ENCODE assay signal across 8 cellular contexts in the genomic region with DNA sequence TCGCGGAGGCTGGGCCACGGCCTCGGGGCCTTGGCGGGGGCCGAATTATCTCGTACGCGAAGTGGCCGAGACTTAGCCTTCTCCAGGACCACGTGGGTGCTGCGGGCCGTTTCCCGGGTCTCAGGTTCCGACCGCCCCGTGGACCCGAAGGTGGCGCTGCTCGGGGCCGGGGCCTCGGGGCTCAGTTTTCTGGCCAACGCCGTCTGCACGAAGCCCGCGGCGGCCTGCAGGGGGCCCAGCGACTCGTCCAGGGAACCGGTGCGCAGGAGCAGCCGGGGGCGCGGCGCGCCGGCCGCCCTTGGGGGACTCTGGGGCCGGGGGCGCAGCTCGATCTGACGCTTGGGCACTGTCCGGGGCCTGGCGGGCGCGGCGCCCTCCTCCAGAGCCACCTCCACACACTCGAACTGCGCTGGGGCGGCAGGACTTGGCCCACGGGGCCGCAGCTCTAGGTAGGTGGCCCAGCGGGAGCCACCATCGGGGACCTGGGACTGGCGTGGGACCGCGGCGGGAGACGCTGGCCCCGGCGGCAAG.
DNase-seq lines count a peak whose midpoint lies in the region; ATAC-seq lines count a peak whose summit lies in the region.

No MANE protein-coding gene starts in this region.

- H3K4me3 Mint-ChIP-seq in T-helper 2 cell treated with Interferon-gamma antibody and Interleukin-4, amounts not matched to agents 5 μg/mL and 100 μg/mL, for 36 hours, result peak overlapping the region; percentile 94
- peak overlapping the region; percentile 92 to 93 for H3K4me3 Mint-ChIP-seq in effector memory CD8-positive, alpha-beta T cell

- H3K27ac Mint-ChIP-seq in T-helper 2 cell treated with Interferon-gamma antibody and Interleukin-4, amounts not matched to agents 5 μg/mL and 100 μg/mL, for 36 hours, result peak overlapping the region; percentile 93
- H3K27ac Mint-ChIP-seq in effector memory CD8-positive, alpha-beta T cell, result no peak overlapping the region

- ATAC-seq in effector memory CD8-positive, alpha-beta T cell (replicated peaks), result no peak
- no peak for ATAC-seq in HG03135 (IDR thresholded peaks at IDR 0.05; ENCODE audit: unreplicated experiment)
- no peak for ATAC-seq in HG02763 (IDR thresholded peaks at IDR 0.05; ENCODE audit: unreplicated experiment)

- peak; percentile 20 for DNase-seq in SKM-1 treated with dmso at 0.1 percent for 144 hours (lab: John Stamatoyannopoulos, UW; ENCODE audit: unreplicated experiment)
- DNase-seq in SKM-1 (lab: John Stamatoyannopoulos, UW; ENCODE audit: unreplicated experiment), result no peak
- peak; percentile 54 for DNase-seq in T-helper 2 cell treated with Interferon-gamma antibody and Interleukin-4, amounts not matched to agents 5 μg/mL and 100 μg/mL, for 36 hours (ENCODE audit: low spot score)
- peak; percentile 33 to 42 (median 37) for DNase-seq in effector memory CD8-positive, alpha-beta T cell
- DNase-seq in DMS79 treated with DMSO at 0.1 percent for 48 hours (lab: John Stamatoyannopoulos, UW), result no peak

- H3K4me3 ChIP-seq in muscle layer of duodenum (ENCODE audit: low read depth in 1 of 2, low read length in 2 of 2), result peak overlapping the region; percentile 55 to 68

- no peaks in the 10 kb centered on the region for H3K9me3 Mint-ChIP-seq in T-helper 2 cell treated with Interferon-gamma antibody and Interleukin-4, amounts not matched to agents 5 μg/mL and 100 μg/mL, for 36 hours
- H3K9me3 Mint-ChIP-seq in effector memory CD8-positive, alpha-beta T cell, result no peaks in the 10 kb centered on the region

- no peaks in the 10 kb centered on the region for H3K9me3 ChIP-seq in muscle layer of duodenum (ENCODE audit: control insufficient read depth in 1 of 2, low read length in 2 of 2)

- peaks cover 0 to 32% of the 10 kb centered on the region in 2 donors for H3K4me1 ChIP-seq in muscle layer of duodenum (ENCODE audit: control insufficient read depth in 1 of 2, insufficient read depth in 2 of 2, low read length in 2 of 2)

- no peak overlapping the region for H3K27ac ChIP-seq in muscle layer of duodenum (ENCODE audit: low read length)

- no peaks in the 10 kb centered on the region for H3K27me3 Mint-ChIP-seq in T-helper 2 cell treated with Interferon-gamma antibody and Interleukin-4, amounts not matched to agents 5 μg/mL and 100 μg/mL, for 36 hours (ENCODE audit: low read depth)
- H3K27me3 Mint-ChIP-seq in effector memory CD8-positive, alpha-beta T cell, result no peaks in the 10 kb centered on the region

- peaks cover 11% of the 10 kb centered on the region for H3K27me3 ChIP-seq in muscle layer of duodenum (ENCODE audit: low read depth, low read length)

- no peaks in the 10 kb centered on the region for H3K36me3 ChIP-seq in muscle layer of duodenum (ENCODE audit: control insufficient read depth in 1 of 2, insufficient read depth in 2 of 2, low read length in 2 of 2)

- peaks cover 47% of the 10 kb centered on the region for H3K4me1 Mint-ChIP-seq in T-helper 2 cell treated with Interferon-gamma antibody and Interleukin-4, amounts not matched to agents 5 μg/mL and 100 μg/mL, for 36 hours (ENCODE audit: low read depth)
- peaks cover 31 to 37% of the 10 kb centered on the region in 2 donors for H3K4me1 Mint-ChIP-seq in effector memory CD8-positive, alpha-beta T cell (ENCODE audit: low read depth in 2 of 2)

- peaks cover 23% of the 10 kb centered on the region for H3K36me3 Mint-ChIP-seq in T-helper 2 cell treated with Interferon-gamma antibody and Interleukin-4, amounts not matched to agents 5 μg/mL and 100 μg/mL, for 36 hours (ENCODE audit: low read depth)
- peaks cover 10% of the 10 kb centered on the region for H3K36me3 Mint-ChIP-seq in effector memory CD8-positive, alpha-beta T cell (ENCODE audit: insufficient read depth)

Comparison
In these comparisons a context has a peak if more than half of its experiments do, and no peak if none do; other contexts are left out.
1. DNase-seq: peak in SKM-1 treated with dmso at 0.1 percent for 144 hours (single experiment), T-helper 2 cell treated with Interferon-gamma antibody and Interleukin-4, amounts not matched to agents 5 μg/mL and 100 μg/mL, for 36 hours (single experiment) and effector memory CD8-positive, alpha-beta T cell (3 of 3); none in SKM-1 (single experiment) and DMS79 treated with DMSO at 0.1 percent for 48 hours (single experiment).